ENCODE assay signal across 17 cellular contexts in the genomic region with DNA sequence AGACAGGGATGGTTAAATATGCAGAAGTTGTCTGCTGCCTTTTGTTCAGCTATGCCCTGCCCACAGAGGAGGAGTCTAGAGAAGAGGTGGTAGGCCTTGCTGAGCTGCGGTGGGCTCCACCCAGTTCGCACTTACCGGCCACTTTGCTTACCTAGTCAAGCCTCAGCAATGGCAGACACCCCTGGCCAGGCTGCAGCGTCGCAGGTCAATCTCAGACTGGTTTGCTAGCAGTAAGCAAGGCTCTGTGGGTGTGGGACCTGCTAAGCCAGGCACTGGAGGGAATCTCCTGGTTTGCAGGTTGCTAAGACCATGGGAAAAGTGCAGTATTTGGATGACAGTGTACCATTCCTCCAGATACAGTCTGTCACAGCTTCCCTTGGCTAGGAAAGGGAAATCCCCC. TPM values are rescaled to one million over a fixed set of nuclear protein-coding genes. Genes with fewer than 3 reads are reported as not detected.
DNase-seq lines count a peak whose midpoint lies in the region; ATAC-seq and TF ChIP-seq lines count a peak whose summit lies in the region.
"Had no signal": no experiment of that assay in that cellular context is flagged by ENCODE, and none has a peak within 500 bp of the region (broad histone marks: within the 10 kb centered on the region; RNA-seq: fewer than 3 reads in every experiment).

No MANE protein-coding gene starts in this region.

- ATAC-seq in WTC11 (peak; percentile 63; the same call in 1 of the 2 replicates), GM18517 (IDR thresholded peaks at IDR 0.05; ENCODE audit: unreplicated experiment) (no peak)
- ATAC-seq: GM23338 had no signal

- POLR2A ChIA-PET in WTC11 (lab: Charles Lee), result no interaction called here

- H4K5ac ChIP-seq in H9 (ENCODE audit: insufficient read length, low read depth, low read length) (no peak overlapping the region), mesendoderm (ENCODE audit: low read length) (no peak overlapping the region)

- no peak overlapping the region for H2AFZ ChIP-seq in H9 (ENCODE audit: low read length)
- H2AFZ ChIP-seq: GM23338 had no signal

- WGBS in H9 (ENCODE audit: extremely low coverage, insufficient read length, low lambda C conversion rate), result no CpG with 5 or more reads among the region's 5 CpGs
- WGBS in mesendoderm (ENCODE audit: extremely low coverage, insufficient coverage, low lambda C conversion rate), result no CpG with 5 or more reads among the region's 5 CpGs
- 81% methylated on average over 5 of the region's 5 CpGs for WGBS in prostate gland

- H2AK5ac ChIP-seq in H9 (ENCODE audit: insufficient read length, low read length), result no peak overlapping the region
- no peak overlapping the region for H2AK5ac ChIP-seq in mesendoderm (ENCODE audit: low read length)

- H2BK12ac ChIP-seq in H9 (ENCODE audit: insufficient read length, low read depth, low read length), result no peak overlapping the region

- no peak overlapping the region for H3K27ac Mint-ChIP-seq in H9
- no peak overlapping the region for H3K27ac Mint-ChIP-seq in WTC11
- H3K27ac Mint-ChIP-seq: CD4-positive, CD25-positive, alpha-beta regulatory T cell; GM23338 had no signal

- H3K27ac ChIP-seq in H9 (ENCODE audit: insufficient read length, low read depth, low read length), result no peak overlapping the region
- no peak overlapping the region for H3K27ac ChIP-seq in mesendoderm (ENCODE audit: low read depth, low read length)
- no peak overlapping the region for H3K27ac ChIP-seq in prostate gland

- H2BK120ac ChIP-seq in H9 (ENCODE audit: low read depth, low read length, poor library complexity, severe bottlenecking) (no peak overlapping the region), mesendoderm (ENCODE audit: low read depth, low read length) (no peak overlapping the region)

- H3K23ac ChIP-seq in H9 (ENCODE audit: insufficient read length, low read depth, low read length), result no peak overlapping the region
- H3K23ac ChIP-seq in mesendoderm (ENCODE audit: low read length), result no peak overlapping the region

- no peak for TF ChIP-seq POLR2A in prostate gland (IDR thresholded peaks at IDR 0.05)

- H3K36me3 Mint-ChIP-seq in H9 (ENCODE audit: insufficient read depth in 1 of 3, low read depth in 3 of 3) (peaks cover 0 to 4% (median 3%) of the 10 kb centered on the region in 3 experiments; a peak in 5 of 7 replicates), WTC11 (peaks cover 11% of the 10 kb centered on the region)
- H3K36me3 Mint-ChIP-seq: CD4-positive, CD25-positive, alpha-beta regulatory T cell; CD8-positive, alpha-beta memory T cell had no signal

- H4K8ac ChIP-seq in H9 (replicated peaks; ENCODE audit: insufficient read length, low read depth, low read length) (no peak overlapping the region), mesendoderm (ENCODE audit: low read depth, low read length) (no peak overlapping the region)

- no peak overlapping the region for H3K4ac ChIP-seq in H9 (ENCODE audit: low read depth, low read length)
- no peak overlapping the region for H3K4ac ChIP-seq in mesendoderm (ENCODE audit: low read depth, low read length)

- H3K79me2 ChIP-seq in H9 (ENCODE audit: insufficient read depth, low read length) (no peaks in the 10 kb centered on the region), mesendoderm (ENCODE audit: control insufficient read depth, insufficient read depth, low read length) (no peaks in the 10 kb centered on the region)

- H3K36me3 ChIP-seq in mesendoderm (ENCODE audit: control insufficient read depth, insufficient read depth, low read length) (no peaks in the 10 kb centered on the region), prostate gland (no peaks in the 10 kb centered on the region)
- H3K36me3 ChIP-seq: BE2C had no signal

- H2BK15ac ChIP-seq in H9 (ENCODE audit: low read depth, low read length) (no peak overlapping the region), mesendoderm (replicated peaks; ENCODE audit: low read depth) (no peak overlapping the region)

- H2BK20ac ChIP-seq in H9 (ENCODE audit: low read depth, low read length, poor library complexity, severe bottlenecking), result no peak overlapping the region

- CTCF ChIA-PET in WTC11 (lab: Charles Lee), result no interaction called here

- peaks cover 3 to 6% of the 10 kb centered on the region in 2 experiments; a peak in 2 of 4 replicates for H3K4me1 Mint-ChIP-seq in H9
- H3K4me1 Mint-ChIP-seq in WTC11, result no peaks in the 10 kb centered on the region
- H3K4me1 Mint-ChIP-seq: CD8-positive, alpha-beta memory T cell; GM23338 had no signal

- H3K9ac ChIP-seq in H9 (ENCODE audit: extremely low read depth, insufficient read length, low read length) (no peak overlapping the region), mesendoderm (ENCODE audit: low read length) (no peak overlapping the region)

- H3K27me3 Mint-ChIP-seq in H9 (ENCODE audit: low read depth) (no peaks in the 10 kb centered on the region; the same call in 1 of the 2 replicates), WTC11 (ENCODE audit: low read depth) (peaks cover 3% of the 10 kb centered on the region)

- DNase-seq in ELF-1 (ENCODE audit: low read depth, low spot score) (peak; percentile 42), H9 (peak; percentile 40), WTC11 (ENCODE audit: low spot score) (no peak), mesendoderm (peak; percentile 53), NCI-H1417 treated with DMSO at 0.1 percent for 48 hours (lab: John Stamatoyannopoulos, UW) (no peak), prostate gland (ENCODE audit: low spot score) (no peak)
- DNase-seq: ACHN; BE2C; C1 segment of cervical spinal cord; Caco-2; CD4-positive, CD25-positive, alpha-beta regulatory T cell; CD8-positive, alpha-beta memory T cell; GDM1; H7; IMR-90 had no signal

- H3K18ac ChIP-seq in H9 (ENCODE audit: insufficient read length, low read depth, low read length) (no peak overlapping the region), mesendoderm (ENCODE audit: low read length) (no peak overlapping the region)

- H3K4me1 ChIP-seq in H9 (ENCODE audit: insufficient read depth, low read length) (no peaks in the 10 kb centered on the region), mesendoderm (ENCODE audit: control insufficient read depth, low read depth, low read length) (no peaks in the 10 kb centered on the region), prostate gland (replicated peaks) (no peaks in the 10 kb centered on the region)
- H3K4me1 ChIP-seq: BE2C had no signal

- no peak overlapping the region for H3K4me2 ChIP-seq in H9 (ENCODE audit: insufficient read depth, insufficient read length, low read length)
- H3K4me2 ChIP-seq in mesendoderm (ENCODE audit: low read length), result no peak overlapping the region
- H3K4me2 ChIP-seq: GM23338 had no signal

- H3K23me2 ChIP-seq in H9 (ENCODE audit: insufficient read length, low read depth, low read length, poor library complexity, severe bottlenecking), result no peaks in the 10 kb centered on the region

- H3T11ph ChIP-seq in H9 (ENCODE audit: low read length), result no peak overlapping the region

- no peaks in the 10 kb centered on the region for H3K9me3 ChIP-seq in H9 (ENCODE audit: control insufficient read depth, low read depth, low read length)
- H3K9me3 ChIP-seq in prostate gland, result no peaks in the 10 kb centered on the region
- H3K9me3 ChIP-seq: BE2C, Caco-2 had no signal

- no peaks in the 10 kb centered on the region for H4K20me1 ChIP-seq in H9 (ENCODE audit: control insufficient read depth, insufficient read depth, insufficient read length)

- H3K79me1 ChIP-seq in H9 (ENCODE audit: insufficient read depth, low read depth, low read length, poor library complexity, severe bottlenecking) (no peaks in the 10 kb centered on the region), mesendoderm (ENCODE audit: low read length) (no peaks in the 10 kb centered on the region)

- H3K56ac ChIP-seq in H9 (ENCODE audit: insufficient read length, low read depth, low read length) (no peak overlapping the region), mesendoderm (ENCODE audit: low read length) (no peak overlapping the region)

- H3K27me3 ChIP-seq in H9 (ENCODE audit: insufficient read depth, low read length) (no peaks in the 10 kb centered on the region), mesendoderm (ENCODE audit: insufficient read depth, low read length, poor library complexity) (no peaks in the 10 kb centered on the region), prostate gland (replicated peaks; ENCODE audit: insufficient read depth) (no peaks in the 10 kb centered on the region)
- H3K27me3 ChIP-seq: BE2C had no signal

- no peak overlapping the region for H2BK5ac ChIP-seq in H9 (ENCODE audit: insufficient read length, low read length)
- H2BK5ac ChIP-seq in mesendoderm (ENCODE audit: low read length), result no peak overlapping the region

- no peak overlapping the region for H3K14ac ChIP-seq in H9 (ENCODE audit: insufficient read depth, low read length)

- H3K4me3 Mint-ChIP-seq in H9, result no peak overlapping the region
- H3K4me3 Mint-ChIP-seq in WTC11, result no peak overlapping the region
- H3K4me3 Mint-ChIP-seq: CD4-positive, CD25-positive, alpha-beta regulatory T cell; CD8-positive, alpha-beta memory T cell; GM23338 had no signal

- H3K9me3 Mint-ChIP-seq in H9 (peaks cover 17 to 18% of the 10 kb centered on the region in 2 experiments), WTC11 (peaks cover 19% of the 10 kb centered on the region)
- H3K9me3 Mint-ChIP-seq: CD8-positive, alpha-beta memory T cell had no signal

- intact Hi-C loops in prostate gland (cut with DNase I), result no loop called here

- no peak overlapping the region for H4K91ac ChIP-seq in H9 (ENCODE audit: insufficient read length, low read depth, low read length)

- TF ChIP-seq CTCF in H9 (conservative IDR thresholded peaks at IDR 0.05) (no peak), WTC11 (IDR thresholded peaks at IDR 0.05) (no peak), prostate gland (IDR thresholded peaks at IDR 0.05) (no peak)

- H3K4me3 ChIP-seq in mesendoderm (ENCODE audit: low read length) (no peak overlapping the region), prostate gland (no peak overlapping the region)
- H3K4me3 ChIP-seq: GM23338 had no signal

TF ChIP-seq in WTC11, 78 proteins besides CTCF, POLR2A, EP300 and RAD21 (continues in another document):
- TF ChIP-seq TCF7 (CRISPR knock-in tag; IDR thresholded peaks at IDR 0.05; ENCODE audit: low read depth) (no peak), GTF2I (CRISPR knock-in tag; conservative IDR thresholded peaks at IDR 0.05) (no peak), ZBTB21 (CRISPR knock-in tag; IDR thresholded peaks at IDR 0.05; ENCODE audit: borderline replicate concordance) (no peak)

RNA-seq across cellular contexts. Expression of a gene that starts 12.3 kb away (rescaled TPM):
- 10.1 and 10.3 TPM in 2 replicates for total RNA-seq in H9 (2021)
- total RNA-seq in WTC11 (2021), result 6.6 to 16.0 TPM (median 15.1 TPM) in 3 replicates
- polyA plus RNA-seq in mesendoderm (2013, experiment 1 of 2), result 7.3 TPM
- polyA plus RNA-seq in mesendoderm (2013, experiment 2 of 2), result 8.5 TPM
- 10 to 100 TPM in 1 of 2 donors, 1 to 10 TPM in 1; 6.3 to 11.8 TPM for total RNA-seq in prostate gland
- polyA plus RNA-seq: CD4-positive, CD25-positive, alpha-beta regulatory T cell; CD8-positive, alpha-beta memory T cell had no signal

Comparison
In these comparisons a context has a peak if more than half of its experiments do, and no peak if none do; other contexts are left out.
1. DNase-seq: peak in ELF-1 (single experiment), H9 (single experiment) and mesendoderm (single experiment); none in WTC11 (single experiment), NCI-H1417 treated with DMSO at 0.1 percent for 48 hours (single experiment) and prostate gland (single experiment).